ENCODE assay signal across 8 cellular contexts in genomic region chrX:85851418-85851817, GRCh38.
DNase-seq lines count a peak whose midpoint lies in the region; ATAC-seq and TF ChIP-seq lines count a peak whose summit lies in the region.

No MANE protein-coding gene starts in this region.

- CTCF ChIA-PET in SK-N-SH (lab: Yijun Ruan, JAX) = interaction anchor here (0.8 to 1.2 kb wide), 2 partner anchors 11 to 216 kb away, joined by 3 read pairs; no protein-coding TSS in a partner anchor

- 22% methylated on average over 3 of the region's 3 CpGs for WGBS in SK-N-SH (ENCODE audit: low lambda C conversion rate)

- no peaks in the 10 kb centered on the region for H3K36me3 ChIP-seq in SK-N-SH (replicated peaks in 1 of 2; ENCODE audit: control insufficient read depth in 1 of 2, insufficient read depth in 2 of 2, low read length in 1 of 2)

- H3K9me2 ChIP-seq in SK-N-SH = no peaks in the 10 kb centered on the region

- no peak overlapping the region for H3K4me2 ChIP-seq in SK-N-SH

- H3K27ac ChIP-seq in SK-N-SH (ENCODE audit: low read depth in 2 of 2, low read length in 1 of 2) = no peak overlapping the region

- no peaks in the 10 kb centered on the region for H3K79me2 ChIP-seq in SK-N-SH (ENCODE audit: insufficient read depth)

- H3K9me3 ChIP-seq in SK-N-SH = no peaks in the 10 kb centered on the region

- no peaks in the 10 kb centered on the region for H3K4me1 ChIP-seq in SK-N-SH (ENCODE audit: control insufficient read depth in 1 of 2, insufficient read depth in 2 of 2, low read depth in 1 of 2, low read length in 1 of 2)

- TF ChIP-seq RAD21 in SK-N-SH (IDR thresholded peaks at IDR 0.05; ENCODE audit: low read length) = peak; percentile 59

- peak; percentile 61 for ATAC-seq in GM19372 (IDR thresholded peaks at IDR 0.05; ENCODE audit: low read depth, unreplicated experiment)
- peak; percentile 57 for ATAC-seq in left colon

- no peak overlapping the region for H3K9ac ChIP-seq in SK-N-SH

- no peak overlapping the region for H2AFZ ChIP-seq in SK-N-SH (ENCODE audit: low read depth)

- TF ChIP-seq CTCF in SK-N-SH (IDR thresholded peaks at IDR 0.05) = peak; percentile 64

- POLR2A ChIA-PET in SK-N-SH (lab: Yijun Ruan, JAX) = no interaction called here

- peaks cover 3% of the 10 kb centered on the region for H3F3A ChIP-seq in SK-N-SH (replicated peaks; ENCODE audit: insufficient read depth)

- no peaks in the 10 kb centered on the region for H4K20me1 ChIP-seq in SK-N-SH (ENCODE audit: insufficient read depth)

- no peak for TF ChIP-seq EP300 in SK-N-SH (IDR thresholded peaks at IDR 0.05; ENCODE audit: borderline replicate concordance in 1 of 2, low read depth in 1 of 2, low read length in 1 of 2)

- no peaks in the 10 kb centered on the region for H3K27me3 ChIP-seq in SK-N-SH (ENCODE audit: insufficient read depth)

- intact Hi-C loops in left colon (cut with DNase I, micrococcal nuclease) (no loop called here), posterior vena cava (cut with DNase I) (no loop called here)

- no peak overlapping the region for H3K4me3 ChIP-seq in SK-N-SH (ENCODE audit: low read depth in 2 of 2, low read length in 1 of 2)

- DNase-seq in CD1c-positive myeloid dendritic cell (ENCODE audit: extremely low spot score) (peak; percentile 1), SK-N-SH (peak; percentile 3), left colon (peak in 1 of 2 donors; percentile 37), NCI-H1105 treated with DMSO at 0.1 percent for 48 hours (lab: John Stamatoyannopoulos, UW) (no peak), posterior vena cava (ENCODE audit: low spot score) (no peak), NK-92 (lab: John Stamatoyannopoulos, UW; ENCODE audit: unreplicated experiment) (no peak), NCI-H1048 (lab: John Stamatoyannopoulos, UW) (no peak)

TF ChIP-seq in SK-N-SH, 30 proteins besides CTCF, POLR2A, EP300 and RAD21:
- TF ChIP-seq GABPA (IDR thresholded peaks at IDR 0.05; ENCODE audit: low read depth) = no peak
- TF ChIP-seq TAF1 (IDR thresholded peaks at IDR 0.05; ENCODE audit: borderline replicate concordance, low read depth, low read length) = no peak
- TF ChIP-seq IRF3 (IDR thresholded peaks at IDR 0.05; ENCODE audit: low read depth, low read length) = no peak
- TF ChIP-seq YY1 (IDR thresholded peaks at IDR 0.05; ENCODE audit: low read depth) = no peak
- TF ChIP-seq SMC3 (IDR thresholded peaks at IDR 0.05; ENCODE audit: low read depth, low read length) = peak; percentile 45; the same call in 1 of the 2 replicates
- no peak for TF ChIP-seq FOXM1 (IDR thresholded peaks at IDR 0.05; ENCODE audit: low read depth)
- no peak for TF ChIP-seq TEAD4 (IDR thresholded peaks at IDR 0.05; ENCODE audit: borderline replicate concordance, insufficient read depth)
- no peak for TF ChIP-seq CHD2 (IDR thresholded peaks at IDR 0.05; ENCODE audit: low read length, partially characterized antibody)
- no peak for TF ChIP-seq GATA2 (CRISPR knock-in tag; IDR thresholded peaks at IDR 0.05)
TF ChIP-seq in SK-N-SH: peak in this region for 1.

Comparison
In these comparisons a context has a peak if more than half of its experiments do, and no peak if none do; other contexts are left out.
1. DNase-seq: peak in CD1c-positive myeloid dendritic cell (single experiment) and SK-N-SH (single experiment); none in NCI-H1105 treated with DMSO at 0.1 percent for 48 hours (single experiment), posterior vena cava (single experiment), NK-92 (single experiment) and NCI-H1048 (single experiment).